Comparison of ENCODE assay signal across 10 cellular contexts in the genomic region with DNA sequence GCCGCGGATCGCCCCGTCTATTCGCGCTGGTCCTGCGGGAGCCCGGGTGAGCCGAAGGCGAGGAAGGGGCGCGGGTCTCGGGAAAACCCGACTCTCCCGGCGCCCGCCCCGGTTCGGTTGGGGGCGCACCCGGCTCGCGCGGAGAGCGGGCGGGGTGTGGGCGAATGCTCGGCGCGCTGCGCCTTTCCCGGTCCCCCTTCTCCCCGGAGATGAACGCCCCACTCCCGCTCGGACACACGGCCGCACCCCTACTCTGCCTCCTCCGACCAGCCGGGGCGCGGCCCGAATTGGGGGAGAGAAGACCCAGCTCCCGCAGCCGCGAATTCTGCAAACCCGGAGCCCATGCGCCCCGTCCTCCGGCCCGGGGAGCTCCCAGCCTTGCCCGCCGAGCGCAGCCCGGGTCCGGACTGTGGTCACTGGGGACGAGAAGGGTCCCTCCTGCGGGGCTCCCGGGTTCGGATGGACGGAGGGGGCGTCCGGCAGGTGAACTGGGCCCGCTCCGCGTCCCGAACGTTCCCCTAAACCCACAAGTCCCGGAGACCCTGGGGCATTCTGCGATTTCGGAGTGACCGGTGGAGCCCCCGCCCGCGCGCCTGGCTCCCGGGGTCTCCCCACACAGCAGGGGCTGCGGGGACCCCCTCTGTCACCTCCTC. TPM values are rescaled to one million over a fixed set of nuclear protein-coding genes. Genes with fewer than 3 reads are reported as not detected.
DNase-seq lines count a peak whose midpoint lies in the region; TF ChIP-seq lines count a peak whose summit lies in the region.
"Had no signal": no experiment of that assay in that cellular context is flagged by ENCODE, and none has a peak within 500 bp of the region (broad histone marks: within the 10 kb centered on the region; RNA-seq: fewer than 3 reads in every experiment).

No MANE protein-coding gene starts in this region.

- peak overlapping the region; percentile 47 to 70 (median 56) for H3K4me3 ChIP-seq in BLaER1 treated with 17β-estradiol and CSF1 and Interleukin-3, amounts not matched to agents 10 nM and 100 nM
- H3K4me3 ChIP-seq in Peyer's patch (peak overlapping the region; percentile 24 to 58 (median 47)), hepatocyte (peak overlapping the region; percentile 39)

- intact Hi-C loops in posterior vena cava (cut with DNase I), result no loop called here

- H3K9ac ChIP-seq in BLaER1 treated with 17β-estradiol and CSF1 and Interleukin-3, amounts not matched to agents 10 nM and 100 nM, result peak overlapping the region in 9 of 11 experiments; percentile 1 to 50 (median 31); a peak in 11 of 22 replicates

- TF ChIP-seq POLR2A in Peyer's patch (IDR thresholded peaks at IDR 0.05), result no peak

- DNase-seq in Peyer's patch (no peak), hepatocyte (ENCODE audit: low spot score) (no peak), posterior vena cava (ENCODE audit: low spot score) (peak; percentile 72), NK-92 (lab: John Stamatoyannopoulos, UW; ENCODE audit: unreplicated experiment) (no peak), epidermal melanocyte (ENCODE audit: insufficient read length, low spot score) (no peak), putamen (ENCODE audit: low spot score) (no peak), HT-29 (ENCODE audit: low spot score) (no peak)
- DNase-seq: activated CD8-positive, alpha-beta memory T cell treated with anti-CD3 and anti-CD28 coated beads, Interleukin-2, amount 10 ng/mL, durations not matched to agents 7 days and 5 days; cerebellar nuclear complex had no signal

- TF ChIP-seq CTCF in Peyer's patch (IDR thresholded peaks at IDR 0.05), result no peak
- no peak for TF ChIP-seq CTCF in hepatocyte (IDR thresholded peaks at IDR 0.05; ENCODE audit: poor library complexity)

- H3K27me3 ChIP-seq in BLaER1 treated with 17β-estradiol and CSF1 and Interleukin-3, amounts not matched to agents 10 nM and 100 nM, result peaks cover 50 to 85% (median 67%) of the 10 kb centered on the region in 11 experiments
- H3K27me3 ChIP-seq in Peyer's patch, result peaks cover 0 to 10% of the 10 kb centered on the region in 2 donors
- H3K27me3 ChIP-seq in hepatocyte, result peaks cover 36% of the 10 kb centered on the region

- H3K36me3 ChIP-seq in BLaER1 treated with 17β-estradiol and CSF1 and Interleukin-3, amounts not matched to agents 10 nM and 100 nM, result no peaks in the 10 kb centered on the region
- H3K36me3 ChIP-seq in Peyer's patch (no peaks in the 10 kb centered on the region), hepatocyte (replicated peaks; ENCODE audit: insufficient read depth, low read depth) (no peaks in the 10 kb centered on the region)

- H2AFZ ChIP-seq in hepatocyte, result peak overlapping the region; percentile 56

- H3K27ac ChIP-seq in BLaER1 treated with 17β-estradiol and CSF1 and Interleukin-3, amounts not matched to agents 10 nM and 100 nM, result 0 out of 22 replicates have a peak overlapping the region, but pooled peaks of 1 of the 11 experiments have one; percentile 13
- H3K27ac ChIP-seq in Peyer's patch (peak overlapping the region in 1 of 4 donors; percentile 30), hepatocyte (no peak overlapping the region)

- H3K79me2 ChIP-seq in hepatocyte, result no peaks in the 10 kb centered on the region

- H3K4me2 ChIP-seq in BLaER1 treated with 17β-estradiol and CSF1 and Interleukin-3, amounts not matched to agents 10 nM and 100 nM, result peak overlapping the region; percentile 88 to 98 (median 95)
- H3K4me2 ChIP-seq in hepatocyte, result peak overlapping the region; percentile 89

- 3% methylated on average over 54 of the region's 78 CpGs for WGBS in hepatocyte (ENCODE audit: low lambda C conversion rate, missing lambda C conversion rate)

- no peaks in the 10 kb centered on the region for H3K9me2 ChIP-seq in hepatocyte (replicated peaks; ENCODE audit: insufficient read depth)

- H3K9me3 ChIP-seq in BLaER1 treated with 17β-estradiol and CSF1 and Interleukin-3, amounts not matched to agents 10 nM and 100 nM (replicated peaks in 1 of 11), result no peaks in the 10 kb centered on the region
- no peaks in the 10 kb centered on the region for H3K9me3 ChIP-seq in Peyer's patch
- H3K9me3 ChIP-seq in hepatocyte (ENCODE audit: low read depth), result no peaks in the 10 kb centered on the region

- H4K20me1 ChIP-seq in BLaER1 treated with 17β-estradiol and CSF1 and Interleukin-3, amounts not matched to agents 10 nM and 100 nM, result peaks cover 0 to 50% (median 32%) of the 10 kb centered on the region in 11 experiments; a peak in 19 of 22 replicates
- no peaks in the 10 kb centered on the region for H4K20me1 ChIP-seq in hepatocyte (ENCODE audit: insufficient read depth, poor library complexity, severe bottlenecking)

- peaks cover 48 to 65% (median 57%) of the 10 kb centered on the region in 10 experiments for H3K4me1 ChIP-seq in BLaER1 treated with 17β-estradiol and CSF1 and Interleukin-3, amounts not matched to agents 10 nM and 100 nM
- H3K4me1 ChIP-seq in Peyer's patch (peaks cover 0 to 24% (median 12%) of the 10 kb centered on the region in 4 donors), hepatocyte (ENCODE audit: insufficient read depth) (peaks cover 9% of the 10 kb centered on the region)

RNA-seq across cellular contexts. Expression of a gene that starts 0.7 kb away (rescaled TPM):
- total RNA-seq in Peyer's patch, result 1 to 10 TPM in 3 of 4 donors, not detected in 1; 2.3 to 3.8 (median 3.2) TPM
- total RNA-seq in hepatocyte, result not detected in 2 replicates
- polyA plus RNA-seq in hepatocyte, result 0.81 TPM in 1 of 2 replicates, not detected in the other
- under 1 TPM; 0.38 to 0.56 TPM for total RNA-seq in posterior vena cava
- not detected in 2 replicates for total RNA-seq in HT-29 (2014; rRNA removed; shearing (Covaris generic))
- total RNA-seq: activated CD8-positive, alpha-beta memory T cell treated with anti-CD3 and anti-CD28 coated beads, Interleukin-2, amount 10 ng/mL, durations not matched to agents 7 days and 5 days had no signal
